8 cellular contexts compared by ENCODE assay signal in the genomic region with DNA sequence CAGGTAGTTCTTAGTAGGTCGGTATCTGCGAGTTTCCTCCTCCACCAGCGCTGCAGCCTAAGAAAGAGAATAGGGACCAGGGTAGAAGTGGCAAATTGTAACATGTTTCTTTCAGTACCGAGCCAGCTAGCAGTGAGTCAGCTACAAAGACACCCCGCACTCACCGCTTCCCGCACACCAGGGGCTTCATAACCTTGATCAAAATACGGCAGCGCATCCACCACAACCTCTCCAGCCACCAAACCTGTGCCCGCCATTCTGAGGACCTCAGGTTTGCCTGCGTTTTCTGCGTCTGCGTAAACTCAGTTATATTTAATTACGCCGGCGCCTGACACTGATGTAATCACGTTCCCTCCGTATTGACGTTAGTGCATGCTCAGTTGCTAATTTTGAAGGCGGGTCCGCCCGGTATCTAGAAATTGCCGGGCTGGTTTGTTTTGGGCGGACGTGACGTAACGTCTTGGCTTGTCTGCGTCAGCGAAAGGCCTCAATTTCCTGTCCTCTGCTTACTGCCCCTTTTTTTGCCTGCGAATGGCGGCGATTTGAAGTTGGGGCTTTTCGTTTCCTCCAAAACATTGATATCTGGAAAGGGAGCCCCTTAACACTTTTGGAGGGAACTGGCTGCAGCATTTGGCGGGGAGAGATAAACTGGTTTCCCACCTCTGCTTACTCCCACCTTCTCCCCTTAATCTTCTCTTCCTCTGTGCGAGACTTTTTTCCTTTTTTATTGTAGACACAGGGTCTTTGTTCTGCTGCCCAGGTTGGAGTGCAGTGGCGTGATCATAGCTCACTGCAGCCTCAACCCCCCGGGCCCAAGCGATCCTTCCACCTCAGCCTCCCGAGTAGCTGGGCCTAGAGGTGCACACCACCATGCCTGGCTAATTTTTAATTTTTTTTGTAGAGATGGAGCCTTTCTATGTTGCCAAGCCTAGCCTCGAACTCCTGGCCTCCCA. TPM values are rescaled to one million over a fixed set of nuclear protein-coding genes. Genes with fewer than 3 reads are reported as not detected.
A peak's percentile ranks its signal among the peaks of the same experiment; 100 is the strongest.
DNase-seq lines count a peak whose midpoint lies in the region; ATAC-seq and TF ChIP-seq lines count a peak whose summit lies in the region.

TSS of gene BCAS2 (minus strand) at position 281 of the 953 bp plus-strand sequence. CDS start at position 257, 24 bp downstream.

- peak within 1 kb of the TSS; percentile 54 for H3K27ac ChIP-seq in OCI-LY3 (ENCODE audit: low read length)

- peak within 1 kb of the TSS; percentile 98 for H3K27ac Mint-ChIP-seq in endothelial cell (ENCODE audit: unreplicated experiment)
- peak within 1 kb of the TSS; percentile 98 for H3K27ac Mint-ChIP-seq in mesothelial cell of epicardium

- peak; percentile 99 for ATAC-seq in GM21515 (IDR thresholded peaks at IDR 0.05; ENCODE audit: unreplicated experiment)

- H3K4me1 Mint-ChIP-seq in endothelial cell (ENCODE audit: unreplicated experiment) (peaks cover 17% of the 10 kb centered on the region), mesothelial cell of epicardium (peaks cover 24% of the 10 kb centered on the region)

- H3K4me2 ChIP-seq in OCI-LY3 (ENCODE audit: low read length): peak within 1 kb of the TSS; percentile 94

- no peaks in the 10 kb centered on the region for H3K9me3 ChIP-seq in OCI-LY3 (ENCODE audit: insufficient read depth, low read length)

- DNase-seq in D341Med (ENCODE audit: low spot score) (peak; percentile 88), HuH-7 (ENCODE audit: low spot score) (peak; percentile 57), endothelial cell (ENCODE audit: low spot score) (peak; percentile 86), mesothelial cell of epicardium (ENCODE audit: low spot score in 2 of 2, unreplicated experiment in 2 of 2) (peak; percentile 79 to 92)
- DNase-seq in activated CD8-positive, alpha-beta memory T cell treated with anti-CD3 and anti-CD28 coated beads, Interleukin-2, amount 50 U/mL, for 48 hours: peak; percentile 93
- peak; percentile 88 to 90 for DNase-seq in stimulated activated CD8-positive, alpha-beta memory T cell treated with anti-CD3 and anti-CD28 coated beads, Interleukin-15, amount 100 ng/mL, for 48 hours (ENCODE audit: low read depth in 2 of 2)

- peak within 1 kb of the TSS; percentile 71 for H2AFZ ChIP-seq in OCI-LY3 (ENCODE audit: low read depth, low read length)

- peaks cover 6% of the 10 kb centered on the region for H3K4me1 ChIP-seq in OCI-LY3 (ENCODE audit: low read length)

- H3K79me2 ChIP-seq in OCI-LY3 (ENCODE audit: low read length): peaks cover 16% of the 10 kb centered on the region

- H3K36me3 ChIP-seq in OCI-LY3 (replicated peaks; ENCODE audit: low read depth, low read length): peaks cover 10% of the 10 kb centered on the region

- peak within 1 kb of the TSS; percentile 84 for H3K4me3 ChIP-seq in OCI-LY3 (ENCODE audit: low read length)

- peak within 1 kb of the TSS; percentile 98 for H3K4me3 Mint-ChIP-seq in endothelial cell (ENCODE audit: unreplicated experiment)
- H3K4me3 Mint-ChIP-seq in mesothelial cell of epicardium: peak within 1 kb of the TSS; percentile 95

- H3K9ac ChIP-seq in OCI-LY3 (ENCODE audit: low read length): peak within 1 kb of the TSS; percentile 72

- no peaks in the 10 kb centered on the region for H4K20me1 ChIP-seq in OCI-LY3 (ENCODE audit: insufficient read depth, low read length)

- H3K9me3 Mint-ChIP-seq in endothelial cell (ENCODE audit: unreplicated experiment) (no peaks in the 10 kb centered on the region), mesothelial cell of epicardium (no peaks in the 10 kb centered on the region)

- H3K27me3 ChIP-seq in OCI-LY3 (ENCODE audit: low read depth, low read length): no peaks in the 10 kb centered on the region

- H3K27me3 Mint-ChIP-seq in endothelial cell (ENCODE audit: unreplicated experiment): peaks cover 4% of the 10 kb centered on the region
- no peaks in the 10 kb centered on the region for H3K27me3 Mint-ChIP-seq in mesothelial cell of epicardium (ENCODE audit: low read depth)

- H3K36me3 Mint-ChIP-seq in endothelial cell (ENCODE audit: low read depth, unreplicated experiment) (peaks cover 10% of the 10 kb centered on the region), mesothelial cell of epicardium (peaks cover 10% of the 10 kb centered on the region)

- TF ChIP-seq CTCF in OCI-LY3 (IDR thresholded peaks at IDR 0.05; ENCODE audit: low read depth, low read length) (no peak), endothelial cell (IDR thresholded peaks at IDR 0.05; ENCODE audit: unreplicated experiment) (no peak), mesothelial cell of epicardium (IDR thresholded peaks at IDR 0.05; ENCODE audit: unreplicated experiment) (no peak)

RNA-seq across cellular contexts. Expression of gene BCAS2, which starts in this region (rescaled TPM):
- total RNA-seq in endothelial cell (ENCODE audit: unreplicated experiment): 45.6 TPM
- 39.3 to 39.5 TPM (median 39.4 TPM) in 3 replicates for total RNA-seq in mesothelial cell of epicardium

Comparison
In these comparisons a context has a peak if more than half of its experiments do, and no peak if none do; other contexts are left out.
1. Peak in every context shown above with its lines: DNase-seq, ATAC-seq, H3K4me3 ChIP-seq and H3K27ac ChIP-seq.